1 cellular context compared by ENCODE assay signal in the genomic region with DNA sequence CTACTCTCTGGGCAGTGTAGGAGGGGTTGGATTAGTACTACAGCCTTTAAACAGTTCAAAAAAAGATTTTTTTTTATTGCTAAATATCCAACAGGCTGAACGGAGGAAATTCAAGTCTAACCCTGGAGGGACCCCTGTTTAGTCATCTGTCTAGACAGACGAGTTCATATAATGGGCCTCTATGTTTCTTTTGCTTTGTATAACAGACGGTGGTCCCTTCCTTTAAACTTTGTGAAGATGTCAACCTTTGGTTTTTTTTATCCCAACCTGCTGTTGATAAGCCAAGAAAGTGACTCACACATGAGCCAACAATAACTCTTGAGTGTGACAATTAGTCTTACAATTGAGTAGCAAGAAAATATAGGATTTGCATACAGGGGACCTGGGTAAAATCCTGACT.
A peak's percentile ranks its signal among the peaks of the same experiment; 100 is the strongest.
TF ChIP-seq lines count a peak whose summit lies in the region.

No MANE protein-coding gene starts in this region.

TF ChIP-seq in HEK293, 187 proteins besides CTCF, POLR2A, EP300 and RAD21 (continued from another document):
- TF ChIP-seq, protein P1, sequence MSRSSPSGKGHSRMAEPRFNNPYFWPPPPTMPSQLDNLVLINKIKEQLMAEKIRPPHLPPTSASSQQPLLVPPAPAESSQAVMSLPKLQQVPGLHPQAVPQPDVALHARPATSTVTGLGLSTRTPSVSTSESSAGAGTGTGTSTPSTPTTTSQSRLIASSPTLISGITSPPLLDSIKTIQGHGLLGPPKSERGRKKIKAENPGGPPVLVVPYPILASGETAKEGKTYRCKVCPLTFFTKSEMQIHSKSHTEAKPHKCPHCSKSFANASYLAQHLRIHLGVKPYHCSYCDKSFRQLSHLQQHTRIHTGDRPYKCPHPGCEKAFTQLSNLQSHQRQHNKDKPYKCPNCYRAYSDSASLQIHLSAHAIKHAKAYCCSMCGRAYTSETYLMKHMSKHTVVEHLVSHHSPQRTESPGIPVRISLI (tag by site-specific recombination; IDR thresholded peaks at IDR 0.05), result 0 out of 2 replicates have a peak, but pooled peaks have one; percentile 28
- no peak for TF ChIP-seq ZNF621 (tag by site-specific recombination; IDR thresholded peaks at IDR 0.05)
- TF ChIP-seq ZEB2 (tag by site-specific recombination; IDR thresholded peaks at IDR 0.05), result 0 out of 2 replicates have a peak, but pooled peaks have one; percentile 4
- TF ChIP-seq REPIN1 (tag by site-specific recombination; IDR thresholded peaks at IDR 0.05; ENCODE audit: low read depth), result no peak
- no peak for TF ChIP-seq ZNF292 (tag by site-specific recombination; IDR thresholded peaks at IDR 0.05; ENCODE audit: borderline replicate concordance, low read depth)
- TF ChIP-seq, protein P2, sequence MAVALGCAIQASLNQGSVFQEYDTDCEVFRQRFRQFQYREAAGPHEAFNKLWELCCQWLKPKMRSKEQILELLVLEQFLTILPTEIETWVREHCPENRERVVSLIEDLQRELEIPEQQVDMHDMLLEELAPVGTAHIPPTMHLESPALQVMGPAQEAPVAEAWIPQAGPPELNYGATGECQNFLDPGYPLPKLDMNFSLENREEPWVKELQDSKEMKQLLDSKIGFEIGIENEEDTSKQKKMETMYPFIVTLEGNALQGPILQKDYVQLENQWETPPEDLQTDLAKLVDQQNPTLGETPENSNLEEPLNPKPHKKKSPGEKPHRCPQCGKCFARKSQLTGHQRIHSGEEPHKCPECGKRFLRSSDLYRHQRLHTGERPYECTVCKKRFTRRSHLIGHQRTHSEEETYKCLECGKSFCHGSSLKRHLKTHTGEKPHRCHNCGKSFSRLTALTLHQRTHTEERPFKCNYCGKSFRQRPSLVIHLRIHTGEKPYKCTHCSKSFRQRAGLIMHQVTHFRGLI (tag by site-specific recombination; IDR thresholded peaks at IDR 0.05), result no peak
- TF ChIP-seq ZNF529 (tag by site-specific recombination; IDR thresholded peaks at IDR 0.05; ENCODE audit: insufficient replicate concordance), result no peak
- TF ChIP-seq ZNF423 (tag by site-specific recombination; IDR thresholded peaks at IDR 0.05), result no peak
- no peak for TF ChIP-seq ZNF596 (tag by site-specific recombination; IDR thresholded peaks at IDR 0.05)
- TF ChIP-seq ZNF530 (tag by site-specific recombination; IDR thresholded peaks at IDR 0.05; ENCODE audit: low read depth), result no peak
